In the genomic region with DNA sequence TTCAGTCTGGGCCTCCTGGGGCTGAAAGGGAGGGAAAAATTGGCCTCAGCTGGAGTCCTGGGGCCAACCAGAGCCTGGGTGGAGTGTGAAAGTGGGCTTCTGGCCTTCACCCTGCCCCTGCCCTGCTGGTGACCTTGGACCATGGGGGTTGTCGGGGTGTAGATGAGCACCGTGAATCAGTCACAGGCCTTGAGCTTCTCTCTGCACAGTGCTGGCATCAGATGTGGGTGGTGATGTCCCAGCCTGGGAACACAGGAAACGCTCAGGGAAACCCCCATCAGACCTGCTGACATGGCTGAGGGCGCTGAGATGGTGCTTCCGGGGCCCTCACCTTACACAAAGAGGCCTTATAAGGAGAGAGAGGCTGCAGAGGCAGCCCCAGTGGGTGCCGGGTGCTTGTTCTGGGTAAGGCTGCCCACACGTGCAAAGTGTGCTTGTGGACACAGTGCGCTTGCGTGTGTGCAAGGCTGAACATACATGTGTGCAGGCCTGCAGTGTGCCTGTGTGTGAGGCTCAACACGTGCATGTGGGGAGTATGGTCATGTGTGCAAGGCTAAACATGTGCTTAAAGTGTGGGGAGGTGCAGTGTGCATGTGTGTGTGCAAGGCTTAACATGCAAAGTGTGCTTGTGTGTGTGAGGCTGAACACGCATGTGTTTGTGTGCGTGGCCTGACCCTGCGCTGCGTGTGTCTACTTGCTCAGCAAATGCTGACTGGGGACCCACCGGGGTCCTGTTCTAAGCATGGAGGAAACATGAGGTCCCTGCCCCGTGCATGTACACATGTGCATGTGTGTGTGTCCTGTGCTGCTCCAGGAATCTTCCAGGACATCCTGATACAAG, we compare ENCODE assay signal across 1 cellular context.
TF ChIP-seq lines count a peak whose summit lies in the region.

No MANE protein-coding gene starts in this region.

TF ChIP-seq in HepG2, 621 proteins besides CTCF, POLR2A, EP300 and RAD21 (continued from another document and continues in another):
- TF ChIP-seq, protein P1, sequence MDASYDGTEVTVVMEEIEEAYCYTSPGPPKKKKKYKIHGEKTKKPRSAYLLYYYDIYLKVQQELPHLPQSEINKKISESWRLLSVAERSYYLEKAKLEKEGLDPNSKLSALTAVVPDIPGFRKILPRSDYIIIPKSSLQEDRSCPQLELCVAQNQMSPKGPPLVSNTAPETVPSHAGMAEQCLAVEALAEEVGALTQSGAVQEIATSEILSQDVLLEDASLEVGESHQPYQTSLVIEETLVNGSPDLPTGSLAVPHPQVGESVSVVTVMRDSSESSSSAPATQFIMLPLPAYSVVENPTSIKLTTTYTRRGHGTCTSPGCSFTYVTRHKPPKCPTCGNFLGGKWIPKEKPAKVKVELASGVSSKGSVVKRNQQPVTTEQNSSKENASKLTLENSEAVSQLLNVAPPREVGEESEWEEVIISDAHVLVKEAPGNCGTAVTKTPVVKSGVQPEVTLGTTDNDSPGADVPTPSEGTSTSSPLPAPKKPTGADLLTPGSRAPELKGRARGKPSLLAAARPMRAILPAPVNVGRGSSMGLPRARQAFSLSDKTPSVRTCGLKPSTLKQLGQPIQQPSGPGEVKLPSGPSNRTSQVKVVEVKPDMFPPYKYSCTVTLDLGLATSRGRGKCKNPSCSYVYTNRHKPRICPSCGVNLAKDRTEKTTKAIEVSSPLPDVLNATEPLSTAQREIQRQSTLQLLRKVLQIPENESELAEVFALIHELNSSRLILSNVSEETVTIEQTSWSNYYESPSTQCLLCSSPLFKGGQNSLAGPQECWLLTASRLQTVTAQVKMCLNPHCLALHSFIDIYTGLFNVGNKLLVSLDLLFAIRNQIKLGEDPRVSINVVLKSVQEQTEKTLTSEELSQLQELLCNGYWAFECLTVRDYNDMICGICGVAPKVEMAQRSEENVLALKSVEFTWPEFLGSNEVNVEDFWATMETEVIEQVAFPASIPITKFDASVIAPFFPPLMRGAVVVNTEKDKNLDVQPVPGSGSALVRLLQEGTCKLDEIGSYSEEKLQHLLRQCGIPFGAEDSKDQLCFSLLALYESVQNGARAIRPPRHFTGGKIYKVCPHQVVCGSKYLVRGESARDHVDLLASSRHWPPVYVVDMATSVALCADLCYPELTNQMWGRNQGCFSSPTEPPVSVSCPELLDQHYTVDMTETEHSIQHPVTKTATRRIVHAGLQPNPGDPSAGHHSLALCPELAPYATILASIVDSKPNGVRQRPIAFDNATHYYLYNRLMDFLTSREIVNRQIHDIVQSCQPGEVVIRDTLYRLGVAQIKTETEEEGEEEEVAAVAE (CRISPR knock-in tag; IDR thresholded peaks at IDR 0.05; ENCODE audit: borderline replicate concordance) = no peak
- TF ChIP-seq, protein P2, sequence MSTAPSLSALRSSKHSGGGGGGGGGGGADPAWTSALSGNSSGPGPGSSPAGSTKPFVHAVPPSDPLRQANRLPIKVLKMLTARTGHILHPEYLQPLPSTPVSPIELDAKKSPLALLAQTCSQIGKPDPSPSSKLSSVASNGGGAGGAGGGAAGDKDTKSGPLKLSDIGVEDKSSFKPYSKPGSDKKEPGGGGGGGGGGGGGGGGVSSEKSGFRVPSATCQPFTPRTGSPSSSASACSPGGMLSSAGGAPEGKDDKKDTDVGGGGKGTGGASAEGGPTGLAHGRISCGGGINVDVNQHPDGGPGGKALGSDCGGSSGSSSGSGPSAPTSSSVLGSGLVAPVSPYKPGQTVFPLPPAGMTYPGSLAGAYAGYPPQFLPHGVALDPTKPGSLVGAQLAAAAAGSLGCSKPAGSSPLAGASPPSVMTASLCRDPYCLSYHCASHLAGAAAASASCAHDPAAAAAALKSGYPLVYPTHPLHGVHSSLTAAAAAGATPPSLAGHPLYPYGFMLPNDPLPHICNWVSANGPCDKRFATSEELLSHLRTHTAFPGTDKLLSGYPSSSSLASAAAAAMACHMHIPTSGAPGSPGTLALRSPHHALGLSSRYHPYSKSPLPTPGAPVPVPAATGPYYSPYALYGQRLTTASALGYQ (CRISPR knock-in tag; IDR thresholded peaks at IDR 0.05) = no peak
- TF ChIP-seq FOXJ3 (CRISPR knock-in tag; IDR thresholded peaks at IDR 0.05; ENCODE audit: borderline replicate concordance) = no peak
- 0 out of 2 replicates have a peak, but pooled peaks have one; percentile 13 for TF ChIP-seq ZNF33B (CRISPR knock-in tag; IDR thresholded peaks at IDR 0.05)
- TF ChIP-seq ZNF547 (CRISPR knock-in tag; IDR thresholded peaks at IDR 0.05) = peak; percentile 59; the same call in 1 of the 2 replicates
- no peak for TF ChIP-seq CREM (IDR thresholded peaks at IDR 0.05)
- no peak for TF ChIP-seq CREM (CRISPR knock-in tag; IDR thresholded peaks at IDR 0.05)
- TF ChIP-seq, protein P3, sequence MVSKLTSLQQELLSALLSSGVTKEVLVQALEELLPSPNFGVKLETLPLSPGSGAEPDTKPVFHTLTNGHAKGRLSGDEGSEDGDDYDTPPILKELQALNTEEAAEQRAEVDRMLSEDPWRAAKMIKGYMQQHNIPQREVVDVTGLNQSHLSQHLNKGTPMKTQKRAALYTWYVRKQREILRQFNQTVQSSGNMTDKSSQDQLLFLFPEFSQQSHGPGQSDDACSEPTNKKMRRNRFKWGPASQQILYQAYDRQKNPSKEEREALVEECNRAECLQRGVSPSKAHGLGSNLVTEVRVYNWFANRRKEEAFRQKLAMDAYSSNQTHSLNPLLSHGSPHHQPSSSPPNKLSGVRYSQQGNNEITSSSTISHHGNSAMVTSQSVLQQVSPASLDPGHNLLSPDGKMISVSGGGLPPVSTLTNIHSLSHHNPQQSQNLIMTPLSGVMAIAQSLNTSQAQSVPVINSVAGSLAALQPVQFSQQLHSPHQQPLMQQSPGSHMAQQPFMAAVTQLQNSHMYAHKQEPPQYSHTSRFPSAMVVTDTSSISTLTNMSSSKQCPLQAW (CRISPR knock-in tag; IDR thresholded peaks at IDR 0.05) = no peak
- TF ChIP-seq, protein P4, sequence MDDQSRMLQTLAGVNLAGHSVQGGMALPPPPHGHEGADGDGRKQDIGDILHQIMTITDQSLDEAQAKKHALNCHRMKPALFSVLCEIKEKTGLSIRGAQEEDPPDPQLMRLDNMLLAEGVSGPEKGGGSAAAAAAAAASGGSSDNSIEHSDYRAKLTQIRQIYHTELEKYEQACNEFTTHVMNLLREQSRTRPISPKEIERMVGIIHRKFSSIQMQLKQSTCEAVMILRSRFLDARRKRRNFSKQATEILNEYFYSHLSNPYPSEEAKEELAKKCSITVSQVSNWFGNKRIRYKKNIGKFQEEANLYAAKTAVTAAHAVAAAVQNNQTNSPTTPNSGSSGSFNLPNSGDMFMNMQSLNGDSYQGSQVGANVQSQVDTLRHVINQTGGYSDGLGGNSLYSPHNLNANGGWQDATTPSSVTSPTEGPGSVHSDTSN (CRISPR knock-in tag; IDR thresholded peaks at IDR 0.05; ENCODE audit: borderline replicate concordance) = no peak
- no peak; the same call in 1 of the 2 replicates for TF ChIP-seq ZNF567 (CRISPR knock-in tag; IDR thresholded peaks at IDR 0.05; ENCODE audit: borderline replicate concordance)
- TF ChIP-seq ARNT2 (CRISPR knock-in tag; IDR thresholded peaks at IDR 0.05; ENCODE audit: low read depth) = no peak
- TF ChIP-seq MEIS1 (CRISPR knock-in tag; IDR thresholded peaks at IDR 0.05; ENCODE audit: borderline replicate concordance) = no peak
- no peak for TF ChIP-seq POGZ (CRISPR knock-in tag; IDR thresholded peaks at IDR 0.05)
- no peak for TF ChIP-seq ZNF772 (CRISPR knock-in tag; IDR thresholded peaks at IDR 0.05)
- TF ChIP-seq, protein P5, sequence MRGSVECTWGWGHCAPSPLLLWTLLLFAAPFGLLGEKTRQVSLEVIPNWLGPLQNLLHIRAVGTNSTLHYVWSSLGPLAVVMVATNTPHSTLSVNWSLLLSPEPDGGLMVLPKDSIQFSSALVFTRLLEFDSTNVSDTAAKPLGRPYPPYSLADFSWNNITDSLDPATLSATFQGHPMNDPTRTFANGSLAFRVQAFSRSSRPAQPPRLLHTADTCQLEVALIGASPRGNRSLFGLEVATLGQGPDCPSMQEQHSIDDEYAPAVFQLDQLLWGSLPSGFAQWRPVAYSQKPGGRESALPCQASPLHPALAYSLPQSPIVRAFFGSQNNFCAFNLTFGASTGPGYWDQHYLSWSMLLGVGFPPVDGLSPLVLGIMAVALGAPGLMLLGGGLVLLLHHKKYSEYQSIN (CRISPR knock-in tag; IDR thresholded peaks at IDR 0.05; ENCODE audit: borderline replicate concordance) = no peak
- no peak for TF ChIP-seq SETDB1 (CRISPR knock-in tag; IDR thresholded peaks at IDR 0.05; ENCODE audit: borderline replicate concordance)
- TF ChIP-seq ZNF296 (CRISPR knock-in tag; conservative IDR thresholded peaks at IDR 0.05) = no peak
- TF ChIP-seq ZNF629 (CRISPR knock-in tag; conservative IDR thresholded peaks at IDR 0.05) = 0 out of 2 replicates have a peak, but pooled peaks have one; percentile 7
- no peak for TF ChIP-seq ATM (IDR thresholded peaks at IDR 0.05; ENCODE audit: borderline replicate concordance)
- no peak for TF ChIP-seq NAIF1 (CRISPR knock-in tag; IDR thresholded peaks at IDR 0.05; ENCODE audit: borderline replicate concordance)
- TF ChIP-seq ZNF350 (CRISPR knock-in tag; IDR thresholded peaks at IDR 0.05; ENCODE audit: borderline replicate concordance, low read depth) = peak; percentile 43; the same call in 1 of the 2 replicates
- TF ChIP-seq ZNF761 (CRISPR knock-in tag; conservative IDR thresholded peaks at IDR 0.05) = no peak
- TF ChIP-seq RORA (CRISPR knock-in tag; IDR thresholded peaks at IDR 0.05) = no peak
- no peak for TF ChIP-seq GTF2F1 (IDR thresholded peaks at IDR 0.05; ENCODE audit: low read length)
- TF ChIP-seq, protein P6, sequence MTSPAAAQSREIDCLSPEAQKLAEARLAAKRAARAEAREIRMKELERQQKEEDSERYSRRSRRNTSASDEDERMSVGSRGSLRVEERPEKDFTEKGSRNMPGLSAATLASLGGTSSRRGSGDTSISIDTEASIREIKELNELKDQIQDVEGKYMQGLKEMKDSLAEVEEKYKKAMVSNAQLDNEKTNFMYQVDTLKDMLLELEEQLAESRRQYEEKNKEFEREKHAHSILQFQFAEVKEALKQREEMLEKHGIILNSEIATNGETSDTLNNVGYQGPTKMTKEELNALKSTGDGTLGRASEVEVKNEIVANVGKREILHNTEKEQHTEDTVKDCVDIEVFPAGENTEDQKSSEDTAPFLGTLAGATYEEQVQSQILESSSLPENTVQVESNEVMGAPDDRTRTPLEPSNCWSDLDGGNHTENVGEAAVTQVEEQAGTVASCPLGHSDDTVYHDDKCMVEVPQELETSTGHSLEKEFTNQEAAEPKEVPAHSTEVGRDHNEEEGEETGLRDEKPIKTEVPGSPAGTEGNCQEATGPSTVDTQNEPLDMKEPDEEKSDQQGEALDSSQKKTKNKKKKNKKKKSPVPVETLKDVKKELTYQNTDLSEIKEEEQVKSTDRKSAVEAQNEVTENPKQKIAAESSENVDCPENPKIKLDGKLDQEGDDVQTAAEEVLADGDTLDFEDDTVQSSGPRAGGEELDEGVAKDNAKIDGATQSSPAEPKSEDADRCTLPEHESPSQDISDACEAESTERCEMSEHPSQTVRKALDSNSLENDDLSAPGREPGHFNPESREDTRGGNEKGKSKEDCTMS (CRISPR knock-in tag; conservative IDR thresholded peaks at IDR 0.05) = no peak
- TF ChIP-seq ZNF546 (CRISPR knock-in tag; conservative IDR thresholded peaks at IDR 0.05) = no peak
- TF ChIP-seq, protein P7, sequence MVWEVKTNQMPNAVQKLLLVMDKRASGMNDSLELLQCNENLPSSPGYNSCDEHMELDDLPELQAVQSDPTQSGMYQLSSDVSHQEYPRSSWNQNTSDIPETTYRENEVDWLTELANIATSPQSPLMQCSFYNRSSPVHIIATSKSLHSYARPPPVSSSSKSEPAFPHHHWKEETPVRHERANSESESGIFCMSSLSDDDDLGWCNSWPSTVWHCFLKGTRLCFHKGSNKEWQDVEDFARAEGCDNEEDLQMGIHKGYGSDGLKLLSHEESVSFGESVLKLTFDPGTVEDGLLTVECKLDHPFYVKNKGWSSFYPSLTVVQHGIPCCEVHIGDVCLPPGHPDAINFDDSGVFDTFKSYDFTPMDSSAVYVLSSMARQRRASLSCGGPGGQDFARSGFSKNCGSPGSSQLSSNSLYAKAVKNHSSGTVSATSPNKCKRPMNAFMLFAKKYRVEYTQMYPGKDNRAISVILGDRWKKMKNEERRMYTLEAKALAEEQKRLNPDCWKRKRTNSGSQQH (CRISPR knock-in tag; IDR thresholded peaks at IDR 0.05; ENCODE audit: low read depth) = 0 out of 2 replicates have a peak, but pooled peaks have one; percentile 42
- TF ChIP-seq, protein P8, sequence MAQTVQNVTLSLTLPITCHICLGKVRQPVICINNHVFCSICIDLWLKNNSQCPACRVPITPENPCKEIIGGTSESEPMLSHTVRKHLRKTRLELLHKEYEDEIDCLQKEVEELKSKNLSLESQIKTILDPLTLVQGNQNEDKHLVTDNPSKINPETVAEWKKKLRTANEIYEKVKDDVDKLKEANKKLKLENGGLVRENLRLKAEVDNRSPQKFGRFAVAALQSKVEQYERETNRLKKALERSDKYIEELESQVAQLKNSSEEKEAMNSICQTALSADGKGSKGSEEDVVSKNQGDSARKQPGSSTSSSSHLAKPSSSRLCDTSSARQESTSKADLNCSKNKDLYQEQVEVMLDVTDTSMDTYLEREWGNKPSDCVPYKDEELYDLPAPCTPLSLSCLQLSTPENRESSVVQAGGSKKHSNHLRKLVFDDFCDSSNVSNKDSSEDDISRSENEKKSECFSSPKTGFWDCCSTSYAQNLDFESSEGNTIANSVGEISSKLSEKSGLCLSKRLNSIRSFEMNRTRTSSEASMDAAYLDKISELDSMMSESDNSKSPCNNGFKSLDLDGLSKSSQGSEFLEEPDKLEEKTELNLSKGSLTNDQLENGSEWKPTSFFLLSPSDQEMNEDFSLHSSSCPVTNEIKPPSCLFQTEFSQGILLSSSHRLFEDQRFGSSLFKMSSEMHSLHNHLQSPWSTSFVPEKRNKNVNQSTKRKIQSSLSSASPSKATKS (CRISPR knock-in tag; IDR thresholded peaks at IDR 0.05) = no peak
